In the genomic region with DNA sequence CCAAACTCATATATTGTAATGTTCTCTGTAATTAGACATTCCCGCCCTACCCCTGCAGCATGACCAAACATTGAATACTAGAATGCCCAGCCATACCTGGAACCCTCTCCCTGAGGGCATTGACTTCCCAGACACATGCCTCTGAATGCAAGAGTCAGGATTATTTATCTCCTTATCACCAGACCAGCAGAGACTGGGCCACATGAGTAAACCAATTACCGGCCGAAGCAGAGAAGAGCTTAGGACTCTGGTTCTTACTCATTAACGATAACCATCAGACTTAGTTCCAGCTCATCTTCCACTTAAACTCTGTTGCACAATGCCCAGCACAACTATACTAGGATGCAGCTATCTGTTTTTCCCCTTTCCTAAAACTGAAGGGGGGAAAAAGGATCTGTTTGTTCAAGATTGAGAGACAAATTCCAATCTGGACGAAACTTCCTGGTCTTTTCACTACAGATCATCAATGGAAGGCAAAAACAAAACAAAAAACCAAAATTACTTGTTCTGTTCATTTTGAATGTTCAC, we compare ENCODE assay signal across 8 cellular contexts.
DNase-seq lines count a peak whose midpoint lies in the region; ATAC-seq and TF ChIP-seq lines count a peak whose summit lies in the region.
"Had no signal": no experiment of that assay in that cellular context is flagged by ENCODE, and none has a peak within 500 bp of the region (broad histone marks: within the 10 kb centered on the region; RNA-seq: fewer than 3 reads in every experiment).

No MANE protein-coding gene starts in this region.

- peaks cover 29% of the 10 kb centered on the region for H3K4me1 ChIP-seq in RWPE2 (ENCODE audit: insufficient read depth, poor library complexity, severe bottlenecking)
- H3K4me1 ChIP-seq in left ventricle myocardium inferior = peaks cover 94% of the 10 kb centered on the region
- peaks cover 6 to 67% (median 29%) of the 10 kb centered on the region in 4 donors for H3K4me1 ChIP-seq in stomach

- no peaks in the 10 kb centered on the region for H3K9me3 ChIP-seq in RWPE2 (ENCODE audit: severe bottlenecking)
- no peaks in the 10 kb centered on the region for H3K9me3 ChIP-seq in left ventricle myocardium inferior (replicated peaks)
- H3K9me3 ChIP-seq in stomach = no peaks in the 10 kb centered on the region

- 70 to 81% (median 78%) methylated on average over 5 of the region's 5 CpGs for WGBS in stomach, 5 donors

- H3K27ac ChIP-seq in RWPE2 (ENCODE audit: poor library complexity, severe bottlenecking) = peak overlapping the region; percentile 96
- peak overlapping the region; percentile 74 for H3K27ac ChIP-seq in left ventricle myocardium inferior (replicated peaks)
- peak overlapping the region in 4 of 5 donors; percentile 14 to 61 (median 41) for H3K27ac ChIP-seq in stomach
- H3K27ac ChIP-seq in brain microvascular endothelial cell = no peak overlapping the region

- DNase-seq in HCEC 1CT (peak; percentile 28), RWPE2 (ENCODE audit: low spot score) (peak; percentile 87), left ventricle myocardium inferior (no peak), stomach (no peak), brain microvascular endothelial cell (no peak)
- DNase-seq: activated naive CD4-positive, alpha-beta T cell had no signal

- H3K4me3 ChIP-seq in RWPE2 (ENCODE audit: severe bottlenecking) = no peak overlapping the region
- H3K4me3 ChIP-seq in left ventricle myocardium inferior = no peak overlapping the region
- H3K4me3 ChIP-seq in stomach = no peak overlapping the region
- H3K4me3 ChIP-seq in brain microvascular endothelial cell (ENCODE audit: low read depth, low read length) = no peak overlapping the region

- intact Hi-C loops in left ventricle myocardium inferior (cut with micrococcal nuclease) (no loop called here), stomach (cut with DNase I; ENCODE audit: low total_unique reads) (no loop called here)

- ATAC-seq in RWPE2 (ENCODE audit: low read depth) = peak; percentile 95
- ATAC-seq in GM18861 (IDR thresholded peaks at IDR 0.05; ENCODE audit: unreplicated experiment) = no peak
- no peak for ATAC-seq in GM21825 (IDR thresholded peaks at IDR 0.05; ENCODE audit: unreplicated experiment)

- TF ChIP-seq EP300 in stomach (IDR thresholded peaks at IDR 0.05) = no peak

- in situ Hi-C loops in brain microvascular endothelial cell (cut with HindIII; ENCODE audit: low pct_ligation_motif_present, low sequenced_read_pairs) = no loop called here

- TF ChIP-seq CTCF in RWPE2 (IDR thresholded peaks at IDR 0.05; ENCODE audit: poor library complexity, severe bottlenecking) = no peak
- TF ChIP-seq CTCF in left ventricle myocardium inferior (IDR thresholded peaks at IDR 0.05; ENCODE audit: borderline replicate concordance) = no peak
- TF ChIP-seq CTCF in stomach (IDR thresholded peaks at IDR 0.05) = no peak
- TF ChIP-seq CTCF in brain microvascular endothelial cell (IDR thresholded peaks at IDR 0.05; ENCODE audit: low read depth, low read length, missing control alignments) = no peak

- H3K27me3 ChIP-seq in RWPE2 (ENCODE audit: insufficient read depth, poor library complexity, severe bottlenecking) = no peaks in the 10 kb centered on the region
- H3K27me3 ChIP-seq in left ventricle myocardium inferior (ENCODE audit: low read depth) = no peaks in the 10 kb centered on the region
- H3K27me3 ChIP-seq in stomach = no peaks in the 10 kb centered on the region
- no peaks in the 10 kb centered on the region for H3K27me3 ChIP-seq in brain microvascular endothelial cell (replicated peaks)

- TF ChIP-seq POLR2A in stomach (IDR thresholded peaks at IDR 0.05) = no peak

- H3K36me3 ChIP-seq in RWPE2 (ENCODE audit: low read depth) (no peaks in the 10 kb centered on the region), left ventricle myocardium inferior (no peaks in the 10 kb centered on the region), stomach (no peaks in the 10 kb centered on the region), brain microvascular endothelial cell (replicated peaks) (no peaks in the 10 kb centered on the region)

Comparison
In these comparisons a context has a peak if more than half of its experiments do, and no peak if none do; other contexts are left out.
1. DNase-seq: peak in HCEC 1CT (single experiment) and RWPE2 (single experiment); none in left ventricle myocardium inferior (single experiment), stomach (single experiment) and brain microvascular endothelial cell (single experiment).